Comparison of ENCODE assay signal across 1 cellular context in the genomic region with DNA sequence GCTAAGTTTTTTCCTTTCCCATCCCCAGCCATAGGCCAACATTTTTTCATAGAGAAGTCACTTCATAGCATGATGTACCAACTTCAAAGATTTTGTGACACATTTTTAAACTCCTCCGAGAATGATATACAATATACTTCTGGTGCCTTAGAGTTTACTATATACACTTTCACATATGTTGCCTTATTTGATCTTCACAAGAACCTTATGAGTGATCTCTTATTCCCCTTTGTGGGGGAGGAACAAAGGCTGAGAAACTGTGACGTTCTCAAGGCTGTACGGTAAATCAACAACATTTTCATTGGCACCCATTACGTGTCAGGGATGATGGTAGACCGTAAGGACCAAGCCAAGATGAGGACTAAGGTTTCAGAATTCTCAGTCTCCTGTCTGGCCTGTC.
TF ChIP-seq lines count a peak whose summit lies in the region.

No MANE protein-coding gene starts in this region.

TF ChIP-seq in IMR-90, 13 proteins besides CTCF, POLR2A, EP300 and RAD21:
- no peak for TF ChIP-seq MXI1 (IDR thresholded peaks at IDR 0.05; ENCODE audit: borderline replicate concordance, low read depth, low read length)
- no peak for TF ChIP-seq NFE2L2 (IDR thresholded peaks at IDR 0.05; ENCODE audit: low read depth, low read length)
- TF ChIP-seq, protein P1, sequence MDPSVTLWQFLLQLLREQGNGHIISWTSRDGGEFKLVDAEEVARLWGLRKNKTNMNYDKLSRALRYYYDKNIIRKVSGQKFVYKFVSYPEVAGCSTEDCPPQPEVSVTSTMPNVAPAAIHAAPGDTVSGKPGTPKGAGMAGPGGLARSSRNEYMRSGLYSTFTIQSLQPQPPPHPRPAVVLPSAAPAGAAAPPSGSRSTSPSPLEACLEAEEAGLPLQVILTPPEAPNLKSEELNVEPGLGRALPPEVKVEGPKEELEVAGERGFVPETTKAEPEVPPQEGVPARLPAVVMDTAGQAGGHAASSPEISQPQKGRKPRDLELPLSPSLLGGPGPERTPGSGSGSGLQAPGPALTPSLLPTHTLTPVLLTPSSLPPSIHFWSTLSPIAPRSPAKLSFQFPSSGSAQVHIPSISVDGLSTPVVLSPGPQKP (IDR thresholded peaks at IDR 0.05; ENCODE audit: borderline replicate concordance, low read depth, low read length): no peak
- no peak for TF ChIP-seq CHD1 (IDR thresholded peaks at IDR 0.05; ENCODE audit: low read depth, low read length)
- TF ChIP-seq MAZ (IDR thresholded peaks at IDR 0.05; ENCODE audit: borderline replicate concordance, low read depth, low read length): no peak
- TF ChIP-seq, protein P2, sequence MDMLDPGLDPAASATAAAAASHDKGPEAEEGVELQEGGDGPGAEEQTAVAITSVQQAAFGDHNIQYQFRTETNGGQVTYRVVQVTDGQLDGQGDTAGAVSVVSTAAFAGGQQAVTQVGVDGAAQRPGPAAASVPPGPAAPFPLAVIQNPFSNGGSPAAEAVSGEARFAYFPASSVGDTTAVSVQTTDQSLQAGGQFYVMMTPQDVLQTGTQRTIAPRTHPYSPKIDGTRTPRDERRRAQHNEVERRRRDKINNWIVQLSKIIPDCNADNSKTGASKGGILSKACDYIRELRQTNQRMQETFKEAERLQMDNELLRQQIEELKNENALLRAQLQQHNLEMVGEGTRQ (IDR thresholded peaks at IDR 0.05; ENCODE audit: low read depth, low read length): no peak
- TF ChIP-seq MAFK (IDR thresholded peaks at IDR 0.05; ENCODE audit: low read depth, low read length): no peak
- TF ChIP-seq BHLHE40 (IDR thresholded peaks at IDR 0.05; ENCODE audit: low read depth, low read length): no peak
- no peak for TF ChIP-seq RCOR1 (IDR thresholded peaks at IDR 0.05; ENCODE audit: insufficient replicate concordance, low read length)
- no peak for TF ChIP-seq FOS (IDR thresholded peaks at IDR 0.05; ENCODE audit: low read depth, low read length)
TF ChIP-seq in IMR-90: peak in this region for 0.
